Comparison of ENCODE assay signal across 9 cellular contexts in genomic region chr21:42337830-42338729, GRCh38. TPM values are rescaled to one million over a fixed set of nuclear protein-coding genes. Genes with fewer than 3 reads are reported as not detected.
A peak's percentile ranks its signal among the peaks of the same experiment; 100 is the strongest.
DNase-seq lines count a peak whose midpoint lies in the region; ATAC-seq and TF ChIP-seq lines count a peak whose summit lies in the region.
"Had no signal": no experiment of that assay in that cellular context is flagged by ENCODE, and none has a peak within 500 bp of the region (broad histone marks: within the 10 kb centered on the region; RNA-seq: fewer than 3 reads in every experiment).

No MANE protein-coding gene starts in this region.

- no TSS peak for BruUV-seq in HCT116 (replicated peaks; lab: Mats Ljungman, UMichigan)

- H3K27me3 Mint-ChIP-seq in activated CD4-positive, alpha-beta memory T cell treated with anti-CD3 and anti-CD28 coated beads for 36 hours: peaks cover 11% of the 10 kb centered on the region
- peaks cover 10% of the 10 kb centered on the region for H3K27me3 Mint-ChIP-seq in memory B cell

- H3K9me3 ChIP-seq in HCT116 (ENCODE audit: control insufficient read depth in 1 of 2, insufficient read depth in 1 of 2, low read depth in 1 of 2, low read length in 2 of 2): no peaks in the 10 kb centered on the region

- no peaks in the 10 kb centered on the region for H3K79me2 ChIP-seq in HCT116 (ENCODE audit: insufficient read depth, low read length)

- H3K4me3 Mint-ChIP-seq in activated CD4-positive, alpha-beta memory T cell treated with anti-CD3 and anti-CD28 coated beads for 36 hours: no peak overlapping the region
- H3K4me3 Mint-ChIP-seq in memory B cell: no peak overlapping the region

- TF ChIP-seq CTCF in HCT116 (IDR thresholded peaks at IDR 0.05 in 2 of 3, conservative IDR thresholded peaks at IDR 0.05 in 1 of 3; ENCODE audit: borderline replicate concordance in 1 of 3, insufficient read depth in 1 of 3, low read depth in 2 of 3, low read length in 2 of 3): peak; percentile 34 to 77 (median 73); a peak in 5 of 6 replicates

- H3K4me1 ChIP-seq in HCT116 (ENCODE audit: control insufficient read depth in 1 of 2, insufficient read depth in 2 of 2, low read length in 2 of 2): peaks cover 0 to 10% of the 10 kb centered on the region in 2 experiments; a peak in 3 of 4 replicates

- H3K4me3 ChIP-seq in HCT116 (replicated peaks in 1 of 2; ENCODE audit: low read depth in 1 of 2, low read length in 2 of 2): no peak overlapping the region

- H3K9me3 Mint-ChIP-seq in activated CD4-positive, alpha-beta memory T cell treated with anti-CD3 and anti-CD28 coated beads for 36 hours: no peaks in the 10 kb centered on the region
- H3K9me3 Mint-ChIP-seq in memory B cell: no peaks in the 10 kb centered on the region

- peak overlapping the region; percentile 29 for H2AFZ ChIP-seq in HCT116 (ENCODE audit: low read depth, low read length, poor library complexity, severe bottlenecking)

- H3K9me2 ChIP-seq in HCT116 (ENCODE audit: insufficient read depth): no peaks in the 10 kb centered on the region

- H4K20me1 ChIP-seq in HCT116 (ENCODE audit: insufficient read depth): no peaks in the 10 kb centered on the region

- intact Hi-C loops in HCT116 (cut with micrococcal nuclease): loop anchor here (1.0 to 10.0 kb wide), 2 partner anchors 117 to 193 kb away; no protein-coding TSS in a partner anchor
- intact Hi-C loops in activated CD4-positive, alpha-beta memory T cell treated with anti-CD3 and anti-CD28 coated beads for 36 hours (cut with micrococcal nuclease): loop anchor here (1.0 to 5.0 kb wide), 2 partner anchors 112 to 189 kb away; no protein-coding TSS in a partner anchor

- H3K9ac ChIP-seq in HCT116 (ENCODE audit: low read length): no peak overlapping the region

- H3K27ac ChIP-seq in HCT116 (ENCODE audit: low read depth, low read length): no peak overlapping the region

- TF ChIP-seq RAD21 in HCT116 (IDR thresholded peaks at IDR 0.05; ENCODE audit: low read depth): peak; percentile 31; the same call in 1 of the 2 replicates

- no peaks in the 10 kb centered on the region for H3K36me3 Mint-ChIP-seq in activated CD4-positive, alpha-beta memory T cell treated with anti-CD3 and anti-CD28 coated beads for 36 hours
- H3K36me3 Mint-ChIP-seq in memory B cell: no peaks in the 10 kb centered on the region

- ATAC-seq in HCT116 (peak; percentile 87), memory B cell (ENCODE audit: low read depth) (peak; percentile 99), HG03135 (IDR thresholded peaks at IDR 0.05; ENCODE audit: unreplicated experiment) (no peak)

- no peaks in the 10 kb centered on the region for H3K27me3 ChIP-seq in HCT116 (ENCODE audit: insufficient read depth, low read length)

- TF ChIP-seq POLR2A in HCT116 (IDR thresholded peaks at IDR 0.05; ENCODE audit: borderline replicate concordance, extremely low read depth, insufficient read depth, insufficient read length): no peak

- peak overlapping the region; percentile 11; the same call in 1 of the 2 replicates for H3K4me2 ChIP-seq in HCT116 (ENCODE audit: low read length)

- H3K36me3 ChIP-seq in HCT116 (ENCODE audit: control insufficient read depth in 1 of 2, insufficient read depth in 2 of 2, low read length in 2 of 2): no peaks in the 10 kb centered on the region

- peaks cover 23% of the 10 kb centered on the region for H3K4me1 Mint-ChIP-seq in activated CD4-positive, alpha-beta memory T cell treated with anti-CD3 and anti-CD28 coated beads for 36 hours (ENCODE audit: low read depth)
- peaks cover 7% of the 10 kb centered on the region for H3K4me1 Mint-ChIP-seq in memory B cell

- RAD21 ChIA-PET in HCT116 (lab: Charles Lee; ENCODE audit: low non-redundant PET in 1 of 2, low total read pairs in 2 of 2, uncharacterized antibody in 2 of 2, unreplicated experiment in 2 of 2): interaction anchor here in 1 of 2 experiments (0.6 kb wide), 1 partner anchor 62 kb away, joined by 3 read pairs; no protein-coding TSS in a partner anchor

- CTCF ChIA-PET in HCT116 (lab: Charles Lee): interaction anchor here (0.9 to 1.8 kb wide), 4 partner anchors 28 to 192 kb away, joined by 3 to 8 read pairs (median 5); no protein-coding TSS in a partner anchor
- CTCF ChIA-PET in activated CD4-positive, alpha-beta memory T cell treated with anti-CD3 and anti-CD28 coated beads for 36 hours (lab: Charles Lee): interaction anchor here (0.7 to 4.7 kb wide), 22 partner anchors 8 to 208 kb away, joined by 3 to 35 read pairs (median 4); no protein-coding TSS in a partner anchor

- POLR2A ChIA-PET in HCT116 (lab: Charles Lee): no interaction called here
- POLR2A ChIA-PET in activated CD4-positive, alpha-beta memory T cell treated with anti-CD3 and anti-CD28 coated beads for 36 hours (lab: Charles Lee): no interaction called here

- DNase-seq in AG08396 (ENCODE audit: low spot score): peak; percentile 28
- DNase-seq in HCT116 (ENCODE audit: low read depth, low spot score): no peak
- DNase-seq in NCI-H526 treated with DMSO at 0.1 percent for 48 hours (lab: John Stamatoyannopoulos, UW): peak; percentile 93
- DNase-seq in activated CD4-positive, alpha-beta memory T cell treated with anti-CD3 and anti-CD28 coated beads for 36 hours: peak; percentile 87
- DNase-seq in effector CD4-positive, alpha-beta T cell: peak; percentile 74
- peak; percentile 75 to 76 for DNase-seq in memory B cell (ENCODE audit: low spot score in 2 of 2)
- DNase-seq in stimulated activated CD8-positive, alpha-beta memory T cell treated with anti-CD3 and anti-CD28 coated beads, Interleukin-15, amount 100 ng/mL, for 48 hours (ENCODE audit: low read depth in 2 of 2): peak; percentile 51 to 62

- H3K27ac Mint-ChIP-seq in activated CD4-positive, alpha-beta memory T cell treated with anti-CD3 and anti-CD28 coated beads for 36 hours: no peak overlapping the region
- no peak overlapping the region for H3K27ac Mint-ChIP-seq in memory B cell

TF ChIP-seq in HCT116, 20 proteins besides CTCF, POLR2A, EP300 and RAD21:
- TF ChIP-seq JUND (IDR thresholded peaks at IDR 0.05) (no peak), SRF (IDR thresholded peaks at IDR 0.05; ENCODE audit: low read depth) (no peak), FOSL1 (IDR thresholded peaks at IDR 0.05; ENCODE audit: low read depth) (no peak), MAX (IDR thresholded peaks at IDR 0.05) (no peak), EZH2phosphoT487 (IDR thresholded peaks at IDR 0.05; ENCODE audit: borderline replicate concordance) (no peak), ATF3 (IDR thresholded peaks at IDR 0.05) (no peak), TCF7L2 (IDR thresholded peaks at IDR 0.05; ENCODE audit: borderline replicate concordance, extremely low read depth, insufficient read depth, insufficient read length) (no peak), CBX3 (IDR thresholded peaks at IDR 0.05; ENCODE audit: low read depth) (no peak), REST (IDR thresholded peaks at IDR 0.05; ENCODE audit: low read depth) (no peak), ZFX (IDR thresholded peaks at IDR 0.05) (no peak), EGR1 (IDR thresholded peaks at IDR 0.05; ENCODE audit: low read depth) (no peak), EZH2 (IDR thresholded peaks at IDR 0.05) (no peak)

RNA-seq across cellular contexts. Expression of gene TFF2, which starts 12.7 kb away (rescaled TPM):
- not detected for total RNA-seq in HCT116 (2021; ENCODE audit: unreplicated experiment)
- polyA plus RNA-seq in HCT116 (2012): not detected in 2 replicates
- total RNA-seq in activated CD4-positive, alpha-beta memory T cell treated with anti-CD3 and anti-CD28 coated beads for 36 hours: not detected
- total RNA-seq: urinary bladder had no signal
- polyA plus RNA-seq: urinary bladder had no signal

RNA-seq across cellular contexts. Expression of gene TFF3, which starts 22.9 kb away (rescaled TPM):
- 0.22 TPM for total RNA-seq in HCT116 (2021; ENCODE audit: unreplicated experiment)
- polyA plus RNA-seq in HCT116 (2012): not detected in 2 replicates
- total RNA-seq in activated CD4-positive, alpha-beta memory T cell treated with anti-CD3 and anti-CD28 coated beads for 36 hours: not detected

RNA-seq across cellular contexts. Expression of gene TFF1, which starts 28.3 kb away (rescaled TPM):
- total RNA-seq in HCT116 (2021; ENCODE audit: unreplicated experiment): 0.61 TPM
- not detected in 2 replicates for polyA plus RNA-seq in HCT116 (2012)
- total RNA-seq in activated CD4-positive, alpha-beta memory T cell treated with anti-CD3 and anti-CD28 coated beads for 36 hours: not detected
- total RNA-seq: urinary bladder had no signal
- polyA plus RNA-seq: urinary bladder had no signal

RNA-seq across cellular contexts. Expression of gene TMPRSS3, which starts 57.8 kb away (rescaled TPM):
- not detected for total RNA-seq in HCT116 (2021; ENCODE audit: unreplicated experiment)
- not detected in 2 replicates for polyA plus RNA-seq in HCT116 (2012)
- total RNA-seq in activated CD4-positive, alpha-beta memory T cell treated with anti-CD3 and anti-CD28 coated beads for 36 hours: 10 to 100 TPM; 47.6 to 49.8 TPM
- total RNA-seq: urinary bladder had no signal
- polyA plus RNA-seq: urinary bladder had no signal
